Comparison of ENCODE assay signal across 1 cellular context in genomic region chr3:196568246-196569002, GRCh38.
TF ChIP-seq lines count a peak whose summit lies in the region.

FBXO45 (plus strand) TSS chr3:196568660; CDS start chr3:196568985, 325 bp downstream.
WDR53 (minus strand) TSS chr3:196568554; CDS start chr3:196561475, 7,079 bp downstream.

TF ChIP-seq in K562, 482 proteins besides CTCF, POLR2A, EP300 and RAD21 (continued from another document):
- TF ChIP-seq RCOR1 (IDR thresholded peaks at IDR 0.05; ENCODE audit: borderline replicate concordance in 1 of 2, low read depth in 2 of 2, low read length in 2 of 2), result peak in 1 of 2 experiments; percentile 52; a peak in 1 of 4 replicates
- TF ChIP-seq POLR3A (IDR thresholded peaks at IDR 0.05; ENCODE audit: borderline replicate concordance, extremely low read depth, insufficient read depth, insufficient read length), result no peak
- peak; percentile 68; the same call in 1 of the 2 replicates for TF ChIP-seq ZHX1 (conservative IDR thresholded peaks at IDR 0.05; ENCODE audit: low read length)
- TF ChIP-seq ILF3 (IDR thresholded peaks at IDR 0.05; ENCODE audit: borderline replicate concordance), result 0 out of 2 replicates have a peak, but pooled peaks have one; percentile 66
